1 cellular context compared by ENCODE assay signal in genomic region chr5:172336264-172336663, GRCh38.
TF ChIP-seq lines count a peak whose summit lies in the region.

No MANE protein-coding gene starts in this region.

TF ChIP-seq in SK-N-SH treated with all-trans-retinoic acid at 6 μM for 48 hours, 23 proteins besides CTCF, POLR2A, EP300 and RAD21 (continued from another document):
- TF ChIP-seq RARB (CRISPR knock-in tag; IDR thresholded peaks at IDR 0.05) (no peak), ZFP30 (CRISPR knock-in tag; IDR thresholded peaks at IDR 0.05) (no peak), CREB5 (CRISPR knock-in tag; IDR thresholded peaks at IDR 0.05; ENCODE audit: low read depth) (no peak), TOX (CRISPR knock-in tag; IDR thresholded peaks at IDR 0.05; ENCODE audit: borderline replicate concordance) (no peak), POU6F1 (CRISPR knock-in tag; IDR thresholded peaks at IDR 0.05; ENCODE audit: borderline replicate concordance, low read depth) (no peak), ZNF8 (CRISPR knock-in tag; IDR thresholded peaks at IDR 0.05) (no peak)
